ENCODE assay signal across 18 cellular contexts in genomic region chr2:131557558-131558321, GRCh38.
"Had no signal": no experiment of that assay in that cellular context is flagged by ENCODE, and none has a peak within 500 bp of the region (broad histone marks: within the 10 kb centered on the region; RNA-seq: fewer than 3 reads in every experiment).

No MANE protein-coding gene starts in this region.

- ATAC-seq: activated T-helper 17 cell treated with anti-CD3 and anti-CD28 coated beads, Interleukin-2, amount 50 U/mL, for 72 hours; gastrocnemius medialis; left colon; right cardiac atrium; stimulated activated naive CD8-positive, alpha-beta T cell treated with anti-CD3 and anti-CD28 coated beads, Interleukin-15, Interleukin-2, amounts not matched to agents 100 U/mL and 50 U/mL, for 24 hours had no signal

- H3K27ac ChIP-seq: gastrocnemius medialis, prostate gland, suprapubic skin, upper lobe of left lung had no signal

- DNase-seq: activated CD4-positive, alpha-beta T cell treated with anti-CD3 and anti-CD28 coated beads, Interleukin-2, amount 50 U/mL, for 48 hours; activated CD4-positive, CD25-positive, alpha-beta regulatory T cell treated with anti-CD3 and anti-CD28 coated beads, Interleukin-2, amount 50 U/mL, for 72 hours; activated naive CD4-positive, alpha-beta T cell treated with Interleukin-2 at 50 U/mL for 16 hours; dermis blood vessel endothelial cell; gastrocnemius medialis; left colon; midbrain; right cardiac atrium; stimulated activated naive CD8-positive, alpha-beta T cell treated with anti-CD3 and anti-CD28 coated beads, Interleukin-15, Interleukin-2, amounts not matched to agents 100 U/mL and 50 U/mL, for 24 hours; upper lobe of left lung had no signal

- H3K4me1 ChIP-seq: gastrocnemius medialis, prostate gland, suprapubic skin, upper lobe of left lung had no signal

- H3K36me3 ChIP-seq: gastrocnemius medialis, prostate gland, suprapubic skin, upper lobe of left lung had no signal

- H3K27me3 ChIP-seq: gastrocnemius medialis, upper lobe of left lung had no signal

- H3K4me2 ChIP-seq: smooth muscle cell had no signal

- H3K9me3 ChIP-seq: gastrocnemius medialis, prostate gland, suprapubic skin, upper lobe of left lung had no signal

- H3K4me3 ChIP-seq: gastrocnemius medialis, lung, prostate gland, smooth muscle cell, suprapubic skin, upper lobe of left lung had no signal

- FAIRE-seq: astrocyte, bronchial epithelial cell, islet of Langerhans had no signal
